Comparison of ENCODE assay signal across 21 cellular contexts in the genomic region with DNA sequence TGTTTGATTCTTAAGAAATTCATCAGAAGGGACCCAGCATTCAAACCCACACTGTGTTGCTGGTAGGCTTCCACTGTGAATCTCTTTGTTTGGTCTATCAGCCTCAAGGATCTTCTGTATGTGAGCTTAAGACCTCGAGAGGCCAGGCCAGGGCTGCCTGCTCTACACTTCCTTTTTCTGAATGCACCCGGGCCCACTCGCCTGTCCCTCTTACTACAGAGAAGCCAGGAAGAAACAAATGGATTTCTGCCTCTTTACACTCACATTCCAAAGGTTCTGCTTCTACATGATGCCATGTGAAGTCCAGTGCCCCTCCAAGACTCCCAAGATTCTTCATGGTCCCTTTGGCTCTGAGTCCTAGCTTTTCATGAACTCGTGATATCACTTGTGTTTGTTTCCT.
"Had no signal": no experiment of that assay in that cellular context is flagged by ENCODE, and none has a peak within 500 bp of the region (broad histone marks: within the 10 kb centered on the region; RNA-seq: fewer than 3 reads in every experiment).

No MANE protein-coding gene starts in this region.

- H3K36me3 Mint-ChIP-seq: natural killer cell; stimulated activated naive B cell treated with anti-CD40 and anti-IgM and Interleukin-4, amounts not matched to agents 10 μg/mL and 1 μg/mL and 100 μg/mL, for 72 hours had no signal

- H3K4me3 ChIP-seq: coronary artery, gastrocnemius medialis, lower lobe of right lung, right lobe of liver, suprapubic skin, vagina had no signal

- H3K9me3 Mint-ChIP-seq: natural killer cell had no signal

- H3K36me3 ChIP-seq: gastrocnemius medialis, lower lobe of right lung, neutrophil, right lobe of liver, suprapubic skin, vagina had no signal

- DNase-seq: dermis blood vessel endothelial cell; effector memory CD4-positive, alpha-beta T cell; erythroblast; gastrocnemius medialis; head of caudate nucleus; left ventricle myocardium superior; lower lobe of right lung; natural killer cell; right lobe of liver; small intestine; stimulated activated CD4-positive, alpha-beta T cell treated with anti-CD3 and anti-CD28 coated beads, Interleukin-15, amount 100 ng/mL, for 24 hours; stimulated activated CD4-positive, alpha-beta T cell treated with anti-CD3 and anti-CD28 coated beads, Interleukin-2, amount 100 ng/mL, for 48 hours; stimulated activated naive B cell treated with anti-CD40 and anti-IgM and Interleukin-4, amounts not matched to agents 10 μg/mL and 1 μg/mL and 100 μg/mL, for 72 hours; stimulated activated naive CD8-positive, alpha-beta T cell treated with anti-CD3 and anti-CD28 coated beads, Interleukin-15, amount 100 ng/mL, for 72 hours; trophoblast cell had no signal

- H3K27me3 ChIP-seq: gastrocnemius medialis, right lobe of liver, suprapubic skin, vagina had no signal

- H3K27ac Mint-ChIP-seq: natural killer cell; progenitor cell of endocrine pancreas; stimulated activated naive B cell treated with anti-CD40 and anti-IgM and Interleukin-4, amounts not matched to agents 10 μg/mL and 1 μg/mL and 100 μg/mL, for 72 hours; stimulated activated naive CD8-positive, alpha-beta T cell treated with anti-CD3 and anti-CD28 coated beads, Interleukin-15, amount 100 ng/mL, for 72 hours had no signal

- H3K27ac ChIP-seq: coronary artery, gastrocnemius medialis, lower lobe of right lung, neutrophil, parathyroid adenoma, right lobe of liver, suprapubic skin, vagina had no signal

- H3K4me1 ChIP-seq: gastrocnemius medialis, lower lobe of right lung, parathyroid adenoma, right lobe of liver, suprapubic skin, vagina had no signal

- H3K4me1 Mint-ChIP-seq: natural killer cell; stimulated activated naive B cell treated with anti-CD40 and anti-IgM and Interleukin-4, amounts not matched to agents 10 μg/mL and 1 μg/mL and 100 μg/mL, for 72 hours; stimulated activated naive CD8-positive, alpha-beta T cell treated with anti-CD3 and anti-CD28 coated beads, Interleukin-15, amount 100 ng/mL, for 72 hours had no signal

- H3K9me3 ChIP-seq: gastrocnemius medialis, lower lobe of right lung, neutrophil, right lobe of liver, suprapubic skin, vagina had no signal

- H3K9ac ChIP-seq: parathyroid adenoma had no signal

- H2AFZ ChIP-seq: parathyroid adenoma had no signal

- ATAC-seq: gastrocnemius medialis; left ventricle myocardium superior; lower lobe of right lung; natural killer cell; right lobe of liver; stimulated activated naive B cell treated with anti-CD40 and anti-IgM and Interleukin-4, amounts not matched to agents 10 μg/mL and 1 μg/mL and 100 μg/mL, for 72 hours; stimulated activated naive CD8-positive, alpha-beta T cell treated with anti-CD3 and anti-CD28 coated beads, Interleukin-15, amount 100 ng/mL, for 72 hours had no signal

- H3K4me3 Mint-ChIP-seq: natural killer cell; stimulated activated naive B cell treated with anti-CD40 and anti-IgM and Interleukin-4, amounts not matched to agents 10 μg/mL and 1 μg/mL and 100 μg/mL, for 72 hours; stimulated activated naive CD8-positive, alpha-beta T cell treated with anti-CD3 and anti-CD28 coated beads, Interleukin-15, amount 100 ng/mL, for 72 hours had no signal

- H3K79me2 ChIP-seq: parathyroid adenoma had no signal
